Comparison of ENCODE assay signal across 8 cellular contexts in genomic region chr19:1411255-1412191, GRCh38. TPM values are rescaled to one million over a fixed set of nuclear protein-coding genes. Genes with fewer than 3 reads are reported as not detected.
DNase-seq lines count a peak whose midpoint lies in the region; ATAC-seq and TF ChIP-seq lines count a peak whose summit lies in the region.

No MANE protein-coding gene starts in this region.

- no peak for TF ChIP-seq POLR2A in thyroid gland (IDR thresholded peaks at IDR 0.05)

- no peak for DNase-seq in endodermal cell
- DNase-seq in natural killer cell = peak; percentile 46
- no peak for DNase-seq in NCI-H1105 (lab: John Stamatoyannopoulos, UW)
- no peak for DNase-seq in GM20000 (ENCODE audit: low spot score)
- DNase-seq in omental fat pad (ENCODE audit: low spot score) = no peak
- no peak for DNase-seq in thyroid gland

- peak overlapping the region; percentile 100; the same call in 1 of the 2 replicates for H3K9ac ChIP-seq in BLaER1
- no peak overlapping the region; the same call in 1 of the 2 replicates for H3K9ac ChIP-seq in OCI-LY1 (ENCODE audit: low read length)
- H3K9ac ChIP-seq in endodermal cell (ENCODE audit: extremely low read depth, low read length, poor library complexity, severe bottlenecking) = no peak overlapping the region

- H3K36me3 Mint-ChIP-seq in endodermal cell (ENCODE audit: low read depth) (peaks cover 27% of the 10 kb centered on the region), natural killer cell (no peaks in the 10 kb centered on the region)

- peaks cover 39% of the 10 kb centered on the region for H3K4me1 Mint-ChIP-seq in endodermal cell
- H3K4me1 Mint-ChIP-seq in natural killer cell = peaks cover 69 to 82% of the 10 kb centered on the region in 2 donors

- peak in 2 of 3 donors; percentile 1 to 7 for ATAC-seq in natural killer cell
- ATAC-seq in omental fat pad (ENCODE audit: low FRiP score) = no peak

- H3K9me3 ChIP-seq in BLaER1 (no peaks in the 10 kb centered on the region), OCI-LY1 (ENCODE audit: low read length) (no peaks in the 10 kb centered on the region), endodermal cell (ENCODE audit: control insufficient read depth, low read length) (no peaks in the 10 kb centered on the region), thyroid gland (no peaks in the 10 kb centered on the region)

- no peaks in the 10 kb centered on the region for H3K27me3 Mint-ChIP-seq in endodermal cell (ENCODE audit: insufficient read depth)
- no peaks in the 10 kb centered on the region for H3K27me3 Mint-ChIP-seq in natural killer cell (ENCODE audit: low read depth in 2 of 2)

- H3K4me1 ChIP-seq in BLaER1 (peaks cover 75% of the 10 kb centered on the region), OCI-LY1 (ENCODE audit: insufficient read depth, low read length, severe bottlenecking) (peaks cover 42% of the 10 kb centered on the region), endodermal cell (ENCODE audit: control insufficient read depth, insufficient read depth, low read length) (peaks cover 13% of the 10 kb centered on the region), thyroid gland (peaks cover 47 to 63% of the 10 kb centered on the region in 2 donors)

- TF ChIP-seq CTCF in OCI-LY1 (IDR thresholded peaks at IDR 0.05; ENCODE audit: low read length) (no peak), endodermal cell (conservative IDR thresholded peaks at IDR 0.05) (no peak), natural killer cell (IDR thresholded peaks at IDR 0.05) (no peak), GM20000 (IDR thresholded peaks at IDR 0.05; ENCODE audit: extremely low read depth, missing control alignments) (no peak), omental fat pad (IDR thresholded peaks at IDR 0.05) (no peak), thyroid gland (IDR thresholded peaks at IDR 0.05) (no peak)

- H3K9me2 ChIP-seq in OCI-LY1 (ENCODE audit: low read depth, low read length) = no peaks in the 10 kb centered on the region

- H3K4me3 ChIP-seq in BLaER1 (no peak overlapping the region), OCI-LY1 (ENCODE audit: low read depth, low read length, poor library complexity, severe bottlenecking) (peak overlapping the region; percentile 100), endodermal cell (ENCODE audit: low read length) (no peak overlapping the region), thyroid gland (replicated peaks in 1 of 3) (no peak overlapping the region)

- H2AFZ ChIP-seq in OCI-LY1 (ENCODE audit: low read length) = no peak overlapping the region

- H3K27me3 ChIP-seq in BLaER1 = no peaks in the 10 kb centered on the region
- H3K27me3 ChIP-seq in OCI-LY1 (ENCODE audit: insufficient read depth, low read length) = no peaks in the 10 kb centered on the region
- no peaks in the 10 kb centered on the region for H3K27me3 ChIP-seq in endodermal cell (ENCODE audit: control insufficient read depth, insufficient read depth, low read length, poor library complexity, severe bottlenecking)
- no peaks in the 10 kb centered on the region for H3K27me3 ChIP-seq in thyroid gland

- H3K4me2 ChIP-seq in BLaER1 (peak overlapping the region; percentile 93), OCI-LY1 (ENCODE audit: low read length) (peak overlapping the region; percentile 91)

- peak overlapping the region; percentile 30 for H3K27ac Mint-ChIP-seq in endodermal cell
- H3K27ac Mint-ChIP-seq in natural killer cell = peak overlapping the region; percentile 91 to 94

- no peaks in the 10 kb centered on the region for H3F3A ChIP-seq in OCI-LY1 (ENCODE audit: insufficient read depth, low read length)

- H3K36me3 ChIP-seq in BLaER1 (peaks cover 75% of the 10 kb centered on the region), OCI-LY1 (ENCODE audit: insufficient read depth, low read length) (peaks cover 64% of the 10 kb centered on the region), endodermal cell (ENCODE audit: control insufficient read depth, insufficient read depth, low read length) (peaks cover 26% of the 10 kb centered on the region), thyroid gland (no peaks in the 10 kb centered on the region)

- intact Hi-C loops in natural killer cell (cut with micrococcal nuclease) = no loop called here
- intact Hi-C loops in thyroid gland (cut with DNase I) = no loop called here

- WGBS in endodermal cell (ENCODE audit: insufficient coverage in 1 of 2, insufficient read length in 1 of 2), 2 experiments = 91 to 94% methylated on average over 23 to 29 of the region's 29 CpGs
- WGBS in thyroid gland, 2 donors = 78 to 87% methylated on average over 19 to 21 of the region's 29 CpGs

- H4K20me1 ChIP-seq in BLaER1 (peaks cover 82% of the 10 kb centered on the region), OCI-LY1 (ENCODE audit: insufficient read depth, low read length) (no peaks in the 10 kb centered on the region)

- peaks cover 88% of the 10 kb centered on the region for H3K79me2 ChIP-seq in OCI-LY1 (ENCODE audit: insufficient read depth, low read length)

- H3K9me3 Mint-ChIP-seq in endodermal cell (no peaks in the 10 kb centered on the region), natural killer cell (no peaks in the 10 kb centered on the region)

- H3K27ac ChIP-seq in BLaER1 = 0 out of 2 replicates have a peak overlapping the region, but pooled peaks have one; percentile 100
- no peak overlapping the region for H3K27ac ChIP-seq in OCI-LY1 (ENCODE audit: low read depth, low read length, poor library complexity, severe bottlenecking)
- peak overlapping the region; percentile 22 for H3K27ac ChIP-seq in endodermal cell (ENCODE audit: low read depth, low read length)
- peak overlapping the region in 1 of 3 donors; percentile 28 for H3K27ac ChIP-seq in thyroid gland

- H3K4me3 Mint-ChIP-seq in endodermal cell (no peak overlapping the region), natural killer cell (peak overlapping the region; percentile 95)

RNA-seq across cellular contexts. Expression of gene DAZAP1, which starts 4.1 kb away (rescaled TPM):
- total RNA-seq in endodermal cell (100 to 1,000 TPM; 154 to 179 TPM), natural killer cell (100 to 1,000 TPM; 166 to 207 (median 170) TPM), omental fat pad (10 to 100 TPM; 47.3 to 55.7 (median 51.1) TPM), thyroid gland (10 to 100 TPM; 34.4 to 77.3 (median 67.7) TPM)
- polyA plus RNA-seq in endodermal cell (2013, experiment 1 of 2) = 94.3 TPM
- polyA plus RNA-seq in endodermal cell (2013, experiment 2 of 2) = 85.7 TPM

RNA-seq across cellular contexts. Expression of gene GAMT, which starts 10.2 kb away (rescaled TPM):
- total RNA-seq in endodermal cell (10 to 100 TPM; 38.4 to 49.6 TPM), natural killer cell (1 to 10 TPM; 5.1 to 7.5 (median 7.1) TPM), omental fat pad (10 to 100 TPM; 10.8 to 16.2 (median 13.7) TPM), thyroid gland (10 to 100 TPM; 22.2 to 39.5 (median 29.1) TPM)
- 35.0 TPM for polyA plus RNA-seq in endodermal cell (2013, experiment 1 of 2)
- 29.8 TPM for polyA plus RNA-seq in endodermal cell (2013, experiment 2 of 2)

RNA-seq across cellular contexts. Expression of gene RPS15, which starts 26.7 kb away (rescaled TPM):
- total RNA-seq in endodermal cell (1,000 to 10,000 TPM; 1,298 to 1,321 TPM), natural killer cell (100 to 1,000 TPM; 731 to 872 (median 837) TPM), omental fat pad (1,000 to 10,000 TPM; 2,522 to 3,708 (median 2,994) TPM), thyroid gland (1,000 to 10,000 TPM; 1,760 to 2,977 (median 2,488) TPM)
- 2,005 TPM for polyA plus RNA-seq in endodermal cell (2013, experiment 1 of 2)
- polyA plus RNA-seq in endodermal cell (2013, experiment 2 of 2) = 1,939 TPM

RNA-seq across cellular contexts. Expression of gene NDUFS7, which starts 27.8 kb away (rescaled TPM):
- total RNA-seq in endodermal cell (10 to 100 TPM; 57.0 to 62.5 TPM), natural killer cell (10 to 100 TPM; 60.8 to 67.9 (median 66.6) TPM), omental fat pad (100 to 1,000 TPM in 3 of 4 donors, 10 to 100 TPM in 1; 80.3 to 121 (median 114) TPM), thyroid gland (100 to 1,000 TPM in 2 of 4 donors, 10 to 100 TPM in 2; 75.2 to 185 (median 108) TPM)
- 87.8 TPM for polyA plus RNA-seq in endodermal cell (2013, experiment 1 of 2)
- polyA plus RNA-seq in endodermal cell (2013, experiment 2 of 2) = 64.6 TPM

RNA-seq across cellular contexts. Expression of gene APC2, which starts 38.4 kb away (rescaled TPM):
- under 1 TPM; 0.38 to 0.57 TPM for total RNA-seq in endodermal cell
- 23.2 TPM for polyA plus RNA-seq in endodermal cell (2013, experiment 1 of 2)
- polyA plus RNA-seq in endodermal cell (2013, experiment 2 of 2) = 22.1 TPM
- total RNA-seq in natural killer cell = under 1 TPM; 0.14 to 0.58 (median 0.27) TPM
- under 1 TPM in 2 of 4 donors, not detected in 2; 0.12 to 0.19 TPM for total RNA-seq in omental fat pad
- total RNA-seq in thyroid gland = under 1 TPM in 3 of 4 donors, not detected in 1; under 0.01 to 0.20 (median 0.08) TPM
